16 cellular contexts compared by ENCODE assay signal in genomic region chr2:41826921-41827320, GRCh38.
DNase-seq lines count a peak whose midpoint lies in the region; ATAC-seq, FAIRE-seq and TF ChIP-seq lines count a peak whose summit lies in the region.
"Had no signal": no experiment of that assay in that cellular context is flagged by ENCODE, and none has a peak within 500 bp of the region (broad histone marks: within the 10 kb centered on the region; RNA-seq: fewer than 3 reads in every experiment).

No MANE protein-coding gene starts in this region.

- H3K9me3 ChIP-seq in A549, result peaks cover 4% of the 10 kb centered on the region; the same call in 1 of the 3 replicates
- no peaks in the 10 kb centered on the region for H3K9me3 ChIP-seq in HepG2 (ENCODE audit: low read length)
- no peaks in the 10 kb centered on the region for H3K9me3 ChIP-seq in left ventricle myocardium inferior (replicated peaks)
- H3K9me3 ChIP-seq: BLaER1 treated with 17β-estradiol and CSF1 and Interleukin-3, amounts not matched to agents 10 nM and 100 nM had no signal

- no peak overlapping the region for H3K9ac ChIP-seq in HepG2 (ENCODE audit: insufficient read depth, low read depth, low read length)
- H3K9ac ChIP-seq: BLaER1 treated with 17β-estradiol and CSF1 and Interleukin-3, amounts not matched to agents 10 nM and 100 nM had no signal

- no peaks in the 10 kb centered on the region for H3K27me3 Mint-ChIP-seq in endothelial cell (ENCODE audit: unreplicated experiment)

- H3K36me3 ChIP-seq in HepG2 (replicated peaks in 1 of 2; ENCODE audit: control insufficient read depth in 1 of 2, insufficient read depth in 2 of 2, low read length in 2 of 2) (no peaks in the 10 kb centered on the region), left ventricle myocardium inferior (no peaks in the 10 kb centered on the region)
- H3K36me3 ChIP-seq: BLaER1 treated with 17β-estradiol and CSF1 and Interleukin-3, amounts not matched to agents 10 nM and 100 nM had no signal

- no peak overlapping the region for H3K27ac Mint-ChIP-seq in endothelial cell (ENCODE audit: unreplicated experiment)
- H3K27ac Mint-ChIP-seq: CD4-positive, CD25-positive, alpha-beta regulatory T cell; GM23338 had no signal

- CTCF ChIA-PET in A549 (lab: Yijun Ruan, JAX) (interaction anchor here (1.6 to 3.7 kb wide), 2 partner anchors 14 to 259 kb away, joined by 6 to 19 read pairs; no protein-coding TSS in a partner anchor), HepG2 (lab: Yijun Ruan, JAX; ENCODE audit: low intra/inter-chr PET ratio, low total read pairs) (no interaction called here)

- no peak for TF ChIP-seq EP300 in A549 (IDR thresholded peaks at IDR 0.05)
- TF ChIP-seq EP300 in HepG2 (IDR thresholded peaks at IDR 0.05; ENCODE audit: low read depth in 2 of 2, low read length in 2 of 2), result no peak
- TF ChIP-seq EP300 in HepG2 (CRISPR knock-in tag; IDR thresholded peaks at IDR 0.05; ENCODE audit: borderline replicate concordance), result no peak

- no peak for FAIRE-seq in A549 (lab: Jason Lieb, UNC)
- no peak for FAIRE-seq in HepG2 (lab: Jason Lieb, UNC)
- FAIRE-seq: GM12878, GM18507 had no signal

- in situ Hi-C loops in HepG2 (cut with HindIII; ENCODE audit: extremely low pct_ligation_motif_present, low pct_unique_long_range_greater_than_20kb), result no loop called here

- intact Hi-C loops in HepG2 (cut with micrococcal nuclease; ENCODE audit: unreplicated experiment) (no loop called here), left ventricle myocardium inferior (cut with micrococcal nuclease) (no loop called here)

- peak overlapping the region; percentile 73 to 76 for H3K27ac ChIP-seq in A549
- H3K27ac ChIP-seq in VCaP, result peak overlapping the region; percentile 42; the same call in 1 of the 2 replicates
- H3K27ac ChIP-seq in HepG2 (ENCODE audit: extremely low read length, insufficient read depth, low read length), result no peak overlapping the region
- H3K27ac ChIP-seq in left ventricle myocardium inferior (replicated peaks), result no peak overlapping the region
- H3K27ac ChIP-seq: 22Rv1; BLaER1 treated with 17β-estradiol and CSF1 and Interleukin-3, amounts not matched to agents 10 nM and 100 nM had no signal

- H3K4me2 ChIP-seq in A549 (peak overlapping the region; percentile 69), HepG2 (ENCODE audit: low read depth, low read length) (peak overlapping the region; percentile 46; the same call in 1 of the 2 replicates)
- H3K4me2 ChIP-seq: BLaER1 treated with 17β-estradiol and CSF1 and Interleukin-3, amounts not matched to agents 10 nM and 100 nM; GM23338 had no signal

- H3K4me3 Mint-ChIP-seq in endothelial cell (ENCODE audit: unreplicated experiment), result no peak overlapping the region
- H3K4me3 Mint-ChIP-seq: CD4-positive, CD25-positive, alpha-beta regulatory T cell; GM23338 had no signal

- peaks cover 0 to 52% of the 10 kb centered on the region in 2 experiments; a peak in 4 of 5 replicates for H3K27me3 ChIP-seq in HepG2 (ENCODE audit: control insufficient read depth in 1 of 2, insufficient read depth in 2 of 2, low read length in 2 of 2)
- H3K27me3 ChIP-seq in left ventricle myocardium inferior (ENCODE audit: low read depth), result peaks cover 52% of the 10 kb centered on the region
- H3K27me3 ChIP-seq: BLaER1 treated with 17β-estradiol and CSF1 and Interleukin-3, amounts not matched to agents 10 nM and 100 nM had no signal

- WGBS in A549 (ENCODE audit: missing lambda C conversion rate), result 44% methylated on average over 1 of the region's 1 CpG
- WGBS in HepG2 (ENCODE audit: low lambda C conversion rate), result 5% methylated on average over 1 of the region's 1 CpG

- H3K4me1 ChIP-seq in A549 (peaks cover 35% of the 10 kb centered on the region), HepG2 (ENCODE audit: insufficient read depth, low read length) (peaks cover 29% of the 10 kb centered on the region), left ventricle myocardium inferior (no peaks in the 10 kb centered on the region)

- TF ChIP-seq POLR2A in A549 (IDR thresholded peaks at IDR 0.05; ENCODE audit: low read length), result no peak
- no peak for TF ChIP-seq POLR2A in HepG2 (IDR thresholded peaks at IDR 0.05; ENCODE audit: insufficient read depth in 1 of 2, low read depth in 2 of 2, low read length in 2 of 2)

- H3K79me2 ChIP-seq in HepG2 (ENCODE audit: insufficient read depth, low read length), result no peaks in the 10 kb centered on the region

- 0 out of 3 replicates have a peak overlapping the region, but pooled peaks have one; percentile 4 for H3K4me3 ChIP-seq in A549
- H3K4me3 ChIP-seq in HepG2 (replicated peaks in 1 of 3; ENCODE audit: insufficient read depth in 1 of 3, low read depth in 2 of 3, low read length in 3 of 3), result no peak overlapping the region
- no peak overlapping the region for H3K4me3 ChIP-seq in left ventricle myocardium inferior
- H3K4me3 ChIP-seq: BLaER1 treated with 17β-estradiol and CSF1 and Interleukin-3, amounts not matched to agents 10 nM and 100 nM; GM12878; GM23338 had no signal

- TF ChIP-seq CTCF in A549 (IDR thresholded peaks at IDR 0.05), result no peak
- TF ChIP-seq CTCF in VCaP (conservative IDR thresholded peaks at IDR 0.05), result no peak
- TF ChIP-seq CTCF in HepG2 (CRISPR knock-in tag; IDR thresholded peaks at IDR 0.05), result no peak
- TF ChIP-seq CTCF in left ventricle myocardium inferior (IDR thresholded peaks at IDR 0.05; ENCODE audit: borderline replicate concordance), result no peak
- no peak for TF ChIP-seq CTCF in endothelial cell (IDR thresholded peaks at IDR 0.05; ENCODE audit: unreplicated experiment)

- no peak overlapping the region for H2AFZ ChIP-seq in HepG2 (ENCODE audit: low read length)
- H2AFZ ChIP-seq: GM23338 had no signal

- H3K36me3 Mint-ChIP-seq in endothelial cell (ENCODE audit: low read depth, unreplicated experiment), result no peaks in the 10 kb centered on the region
- H3K36me3 Mint-ChIP-seq: CD4-positive, CD25-positive, alpha-beta regulatory T cell had no signal

- no peak for TF ChIP-seq RAD21 in A549 (conservative IDR thresholded peaks at IDR 0.05 in 1 of 2, IDR thresholded peaks at IDR 0.05 in 1 of 2)
- no peak for TF ChIP-seq RAD21 in HepG2 (CRISPR knock-in tag; IDR thresholded peaks at IDR 0.05)

- peaks cover 10% of the 10 kb centered on the region for H3K4me1 Mint-ChIP-seq in endothelial cell (ENCODE audit: unreplicated experiment)
- H3K4me1 Mint-ChIP-seq: CD4-positive, CD25-positive, alpha-beta regulatory T cell; GM23338 had no signal

- ATAC-seq in A549 (peak; percentile 26 to 32; a peak in 4 of 6 replicates), HepG2 (peak; percentile 31)
- ATAC-seq: GM12878, GM23338 had no signal

- POLR2A ChIA-PET in A549 (lab: Yijun Ruan, JAX), result no interaction called here
- POLR2A ChIA-PET in HepG2 (lab: Yijun Ruan, JAX), result interaction anchor here (1.1 to 2.3 kb wide), 5 partner anchors 22 to 229 kb away, joined by 3 to 17 read pairs (median 8); partner anchors contain the start of gene PKDCC

- no peaks in the 10 kb centered on the region for H4K20me1 ChIP-seq in HepG2 (ENCODE audit: insufficient read depth, low read length)
- H4K20me1 ChIP-seq: BLaER1 treated with 17β-estradiol and CSF1 and Interleukin-3, amounts not matched to agents 10 nM and 100 nM had no signal

- no peak for DNase-seq in A549 (ENCODE audit: low read depth in 1 of 2, low spot score in 1 of 2)
- no peak for DNase-seq in HepG2 (ENCODE audit: low spot score)
- DNase-seq in renal cortical epithelial cell (ENCODE audit: low read depth), result peak; percentile 39
- DNase-seq in NCI-H1092 treated with DMSO at 0.1 percent for 48 hours (lab: John Stamatoyannopoulos, UW), result no peak
- DNase-seq in NCI-H128 (lab: John Stamatoyannopoulos, UW; ENCODE audit: unreplicated experiment), result no peak
- no peak for DNase-seq in left ventricle myocardium inferior
- no peak for DNase-seq in endothelial cell (ENCODE audit: low spot score)
- DNase-seq: CD4-positive, CD25-positive, alpha-beta regulatory T cell; DMS79; H7 had no signal

- BruUV-seq in HepG2 (replicated peaks; lab: Mats Ljungman, UMichigan), result no TSS peak

- no peaks in the 10 kb centered on the region for H3K9me3 Mint-ChIP-seq in endothelial cell (ENCODE audit: unreplicated experiment)
- H3K9me3 Mint-ChIP-seq: GM23338 had no signal

TF ChIP-seq in A549, 52 proteins besides CTCF, POLR2A, EP300 and RAD21:
- TF ChIP-seq FOSL2 (IDR thresholded peaks at IDR 0.05), result no peak
- peak; percentile 56 for TF ChIP-seq FOSL2 (CRISPR knock-in tag; IDR thresholded peaks at IDR 0.05)
- TF ChIP-seq SREBF2 (IDR thresholded peaks at IDR 0.05), result no peak
TF ChIP-seq in A549: peak in this region for 1.

TF ChIP-seq in HepG2, 621 proteins besides CTCF, POLR2A, EP300 and RAD21:
- TF ChIP-seq, protein P1, sequence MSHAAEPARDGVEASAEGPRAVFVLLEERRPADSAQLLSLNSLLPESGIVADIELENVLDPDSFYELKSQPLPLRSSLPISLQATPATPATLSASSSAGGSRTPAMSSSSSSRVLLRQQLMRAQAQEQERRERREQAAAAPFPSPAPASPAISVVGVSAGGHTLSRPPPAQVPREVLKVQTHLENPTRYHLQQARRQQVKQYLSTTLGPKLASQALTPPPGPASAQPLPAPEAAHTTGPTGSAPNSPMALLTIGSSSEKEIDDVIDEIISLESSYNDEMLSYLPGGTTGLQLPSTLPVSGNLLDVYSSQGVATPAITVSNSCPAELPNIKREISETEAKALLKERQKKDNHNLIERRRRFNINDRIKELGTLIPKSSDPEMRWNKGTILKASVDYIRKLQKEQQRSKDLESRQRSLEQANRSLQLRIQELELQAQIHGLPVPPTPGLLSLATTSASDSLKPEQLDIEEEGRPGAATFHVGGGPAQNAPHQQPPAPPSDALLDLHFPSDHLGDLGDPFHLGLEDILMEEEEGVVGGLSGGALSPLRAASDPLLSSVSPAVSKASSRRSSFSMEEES (CRISPR knock-in tag; IDR thresholded peaks at IDR 0.05), result no peak
- TF ChIP-seq LCORL (IDR thresholded peaks at IDR 0.05) (no peak), LCORL (CRISPR knock-in tag; IDR thresholded peaks at IDR 0.05) (no peak), ATF2 (CRISPR knock-in tag; IDR thresholded peaks at IDR 0.05) (no peak), CC2D1A (CRISPR knock-in tag; IDR thresholded peaks at IDR 0.05) (0 out of 2 replicates have a peak, but pooled peaks have one; percentile 73)

Comparison
In these comparisons a context has a peak if more than half of its experiments do, and no peak if none do; other contexts are left out.
1. H3K27ac ChIP-seq: peak in A549 (2 of 2) and VCaP (single experiment); none in HepG2 (single experiment) and left ventricle myocardium inferior (single experiment).